ENCODE assay signal across 26 cellular contexts in the genomic region with DNA sequence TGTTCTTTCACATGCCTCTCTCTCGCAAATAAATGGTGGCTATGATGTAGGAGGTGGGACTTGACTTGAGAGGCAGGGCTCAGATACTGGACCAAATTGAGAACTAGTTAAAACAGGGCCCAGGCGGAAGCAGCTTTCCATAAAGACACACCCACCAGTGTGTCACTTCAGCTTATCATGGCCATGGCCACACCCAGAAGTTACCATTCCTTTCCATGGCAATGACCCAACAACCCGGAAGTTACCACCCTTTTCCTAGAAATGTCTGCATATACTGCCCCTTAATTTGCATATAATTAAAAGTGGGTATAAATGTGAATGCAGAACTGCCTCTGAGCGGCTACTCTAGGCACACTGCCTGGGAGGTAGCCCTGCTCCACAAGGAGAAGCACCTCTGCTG.
"Had no signal": no experiment of that assay in that cellular context is flagged by ENCODE, and none has a peak within 500 bp of the region (broad histone marks: within the 10 kb centered on the region; RNA-seq: fewer than 3 reads in every experiment).

No MANE protein-coding gene starts in this region.

- H3K36me3 ChIP-seq: gastrocnemius medialis, heart right ventricle, lower lobe of right lung, neutrophil, pancreas, right lobe of liver, stomach, thyroid gland had no signal

- ATAC-seq: esophagus mucosa; gastrocnemius medialis; heart right ventricle; left ventricle myocardium superior; lower lobe of right lung; natural killer cell treated with Interleukin-12 subunit alpha and Interleukin-12 subunit beta and Interleukin-15 and Interleukin-18, amount 100 ng/mL, for 72 hours; pancreas had no signal

- H3K27me3 ChIP-seq: gastrocnemius medialis, neutrophil, pancreas, right lobe of liver, stomach, thyroid gland had no signal

- H3K27ac ChIP-seq: epithelial cell of prostate, gastrocnemius medialis, heart right ventricle, lower lobe of right lung, neutrophil, pancreas, right lobe of liver, stomach, thyroid gland had no signal

- DNase-seq: effector CD8-positive, alpha-beta T cell; endodermal cell; foreskin fibroblast; gastrocnemius medialis; heart right ventricle; hypothalamus; immature natural killer cell; islet precursor cell; kidney glomerular epithelial cell; left ventricle myocardium superior; lower lobe of right lung; naive B cell; pancreas; right lobe of liver; small intestine; stimulated activated CD4-positive, alpha-beta T cell treated with anti-CD3 and anti-CD28 coated beads, Interleukin-12 subunit alpha, Interleukin-12 subunit beta, amount 100 ng/mL, for 4 hours; stimulated activated CD4-positive, alpha-beta T cell treated with anti-CD3 and anti-CD28 coated beads, Interleukin-1b, Interleukin-23, amount 100 ng/mL, for 48 hours; stimulated activated CD4-positive, alpha-beta T cell treated with anti-CD3 and anti-CD28 coated beads, Interleukin-4, amount 100 ng/mL, for 1 hour; stimulated activated CD8-positive, alpha-beta memory T cell treated with anti-CD3 and anti-CD28 coated beads, Interleukin-4, amount 100 ng/mL, for 48 hours; stimulated activated naive CD4-positive, alpha-beta T cell treated with Interleukin-2 at 50 U/mL for 16 hours; stomach; thyroid gland had no signal

- H3K4me3 ChIP-seq: gastrocnemius medialis, heart right ventricle, lower lobe of right lung, pancreas, right lobe of liver, stomach, thyroid gland had no signal

- H3K9me3 ChIP-seq: gastrocnemius medialis, lower lobe of right lung, neutrophil, pancreas, right lobe of liver, thyroid gland had no signal

- H3K4me1 ChIP-seq: gastrocnemius medialis, heart right ventricle, lower lobe of right lung, pancreas, right lobe of liver, stomach, thyroid gland had no signal
